1 cellular context compared by ENCODE assay signal in the genomic region with DNA sequence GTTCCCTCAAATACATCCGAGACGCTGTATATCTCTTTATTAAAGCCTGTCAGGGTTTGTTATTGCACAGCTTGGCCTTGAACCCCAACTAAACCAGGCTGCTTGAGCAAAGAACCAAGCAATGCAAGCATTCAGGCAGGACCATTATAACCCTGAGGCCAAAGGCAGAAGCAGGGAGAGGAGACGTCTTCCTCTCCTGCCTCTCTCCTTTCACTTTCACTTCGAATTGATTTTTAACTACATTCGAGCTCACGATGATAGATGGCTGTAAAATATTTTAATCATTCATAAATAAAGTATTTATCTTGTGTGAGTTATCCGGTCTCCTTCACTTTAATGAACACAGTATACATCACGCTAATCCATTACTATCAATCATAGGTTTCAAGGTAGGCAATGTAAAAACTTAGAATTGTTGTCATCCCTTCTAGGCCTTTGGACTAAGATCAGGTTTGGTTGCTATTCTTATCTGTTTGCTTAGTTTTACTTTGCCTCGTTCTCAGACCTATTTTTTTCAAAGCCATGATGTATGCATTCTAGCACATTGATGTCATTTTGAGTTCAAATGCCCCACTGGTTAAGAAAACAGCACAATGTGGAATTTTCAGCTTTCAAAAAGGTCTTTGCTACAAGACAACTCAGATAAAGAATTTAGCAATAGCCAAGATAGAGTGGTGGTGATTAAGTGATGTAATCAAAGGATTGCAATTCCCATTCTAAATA.
TF ChIP-seq lines count a peak whose summit lies in the region.

No MANE protein-coding gene starts in this region.

TF ChIP-seq in K562, 482 proteins besides CTCF, POLR2A, EP300 and RAD21 (continued from another document):
- TF ChIP-seq NR2C2 (CRISPR knock-in tag; IDR thresholded peaks at IDR 0.05), result no peak
- 0 out of 2 replicates have a peak, but pooled peaks have one; percentile 24 for TF ChIP-seq NR2C2 (tag; IDR thresholded peaks at IDR 0.05)
